ENCODE assay signal across 1 cellular context in genomic region chr7:17506090-17506489, GRCh38.
TF ChIP-seq lines count a peak whose summit lies in the region.

No MANE protein-coding gene starts in this region.

TF ChIP-seq in HepG2, 621 proteins besides CTCF, POLR2A, EP300 and RAD21 (continued from another document and continues in another):
- TF ChIP-seq, protein P1, sequence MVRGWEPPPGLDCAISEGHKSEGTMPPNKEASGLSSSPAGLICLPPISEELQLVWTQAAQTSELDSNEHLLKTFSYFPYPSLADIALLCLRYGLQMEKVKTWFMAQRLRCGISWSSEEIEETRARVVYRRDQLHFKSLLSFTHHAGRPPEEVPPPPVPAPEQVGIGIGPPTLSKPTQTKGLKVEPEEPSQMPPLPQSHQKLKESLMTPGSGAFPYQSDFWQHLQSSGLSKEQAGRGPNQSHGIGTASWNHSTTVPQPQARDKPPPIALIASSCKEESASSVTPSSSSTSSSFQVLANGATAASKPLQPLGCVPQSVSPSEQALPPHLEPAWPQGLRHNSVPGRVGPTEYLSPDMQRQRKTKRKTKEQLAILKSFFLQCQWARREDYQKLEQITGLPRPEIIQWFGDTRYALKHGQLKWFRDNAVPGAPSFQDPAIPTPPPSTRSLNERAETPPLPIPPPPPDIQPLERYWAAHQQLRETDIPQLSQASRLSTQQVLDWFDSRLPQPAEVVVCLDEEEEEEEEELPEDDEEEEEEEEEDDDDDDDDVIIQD (CRISPR knock-in tag; IDR thresholded peaks at IDR 0.05; ENCODE audit: low read depth) = peak; percentile 98
- TF ChIP-seq TCF7L2 (IDR thresholded peaks at IDR 0.05; ENCODE audit: low read depth, low read length) = peak; percentile 48
- no peak for TF ChIP-seq ZNF737 (CRISPR knock-in tag; IDR thresholded peaks at IDR 0.05; ENCODE audit: borderline replicate concordance)
- TF ChIP-seq RBFOX2 (IDR thresholded peaks at IDR 0.05; ENCODE audit: low read depth, low read length) = no peak
- TF ChIP-seq NR2F2 (IDR thresholded peaks at IDR 0.05; ENCODE audit: borderline replicate concordance, low read depth) = peak; percentile 97
- TF ChIP-seq PPARG (CRISPR knock-in tag; conservative IDR thresholded peaks at IDR 0.05) = peak; percentile 96
- no peak for TF ChIP-seq CCAR2 (optimal IDR thresholded peaks at IDR 0.05; ENCODE audit: low read depth, low read length)
- TF ChIP-seq ZNF10 (CRISPR knock-in tag; IDR thresholded peaks at IDR 0.05; ENCODE audit: borderline replicate concordance, low read depth) = no peak
- TF ChIP-seq ATF4 (CRISPR knock-in tag; IDR thresholded peaks at IDR 0.05) = peak in 1 of 2 experiments; percentile 97; a peak in 2 of 4 replicates
- TF ChIP-seq ZNF550 (CRISPR knock-in tag; IDR thresholded peaks at IDR 0.05; ENCODE audit: borderline replicate concordance) = no peak
- TF ChIP-seq ZNF414 (CRISPR knock-in tag; IDR thresholded peaks at IDR 0.05) = 0 out of 2 replicates have a peak, but pooled peaks have one; percentile 59
- no peak for TF ChIP-seq BCL3 (CRISPR knock-in tag; IDR thresholded peaks at IDR 0.05)
- TF ChIP-seq, protein P2, sequence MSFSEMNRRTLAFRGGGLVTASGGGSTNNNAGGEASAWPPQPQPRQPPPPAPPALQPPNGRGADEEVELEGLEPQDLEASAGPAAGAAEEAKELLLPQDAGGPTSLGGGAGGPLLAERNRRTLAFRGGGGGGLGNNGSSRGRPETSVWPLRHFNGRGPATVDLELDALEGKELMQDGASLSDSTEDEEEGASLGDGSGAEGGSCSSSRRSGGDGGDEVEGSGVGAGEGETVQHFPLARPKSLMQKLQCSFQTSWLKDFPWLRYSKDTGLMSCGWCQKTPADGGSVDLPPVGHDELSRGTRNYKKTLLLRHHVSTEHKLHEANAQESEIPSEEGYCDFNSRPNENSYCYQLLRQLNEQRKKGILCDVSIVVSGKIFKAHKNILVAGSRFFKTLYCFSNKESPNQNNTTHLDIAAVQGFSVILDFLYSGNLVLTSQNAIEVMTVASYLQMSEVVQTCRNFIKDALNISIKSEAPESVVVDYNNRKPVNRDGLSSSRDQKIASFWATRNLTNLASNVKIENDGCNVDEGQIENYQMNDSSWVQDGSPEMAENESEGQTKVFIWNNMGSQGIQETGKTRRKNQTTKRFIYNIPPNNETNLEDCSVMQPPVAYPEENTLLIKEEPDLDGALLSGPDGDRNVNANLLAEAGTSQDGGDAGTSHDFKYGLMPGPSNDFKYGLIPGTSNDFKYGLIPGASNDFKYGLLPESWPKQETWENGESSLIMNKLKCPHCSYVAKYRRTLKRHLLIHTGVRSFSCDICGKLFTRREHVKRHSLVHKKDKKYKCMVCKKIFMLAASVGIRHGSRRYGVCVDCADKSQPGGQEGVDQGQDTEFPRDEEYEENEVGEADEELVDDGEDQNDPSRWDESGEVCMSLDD (CRISPR knock-in tag; IDR thresholded peaks at IDR 0.05; ENCODE audit: borderline replicate concordance) = peak; percentile 81; the same call in 1 of the 2 replicates
- no peak for TF ChIP-seq ZNF547 (CRISPR knock-in tag; IDR thresholded peaks at IDR 0.05)
- peak; percentile 98 for TF ChIP-seq HMG20B (CRISPR knock-in tag; conservative IDR thresholded peaks at IDR 0.05)
- peak; percentile 54 for TF ChIP-seq SKI (IDR thresholded peaks at IDR 0.05; ENCODE audit: partially characterized antibody)
- TF ChIP-seq, protein P3, sequence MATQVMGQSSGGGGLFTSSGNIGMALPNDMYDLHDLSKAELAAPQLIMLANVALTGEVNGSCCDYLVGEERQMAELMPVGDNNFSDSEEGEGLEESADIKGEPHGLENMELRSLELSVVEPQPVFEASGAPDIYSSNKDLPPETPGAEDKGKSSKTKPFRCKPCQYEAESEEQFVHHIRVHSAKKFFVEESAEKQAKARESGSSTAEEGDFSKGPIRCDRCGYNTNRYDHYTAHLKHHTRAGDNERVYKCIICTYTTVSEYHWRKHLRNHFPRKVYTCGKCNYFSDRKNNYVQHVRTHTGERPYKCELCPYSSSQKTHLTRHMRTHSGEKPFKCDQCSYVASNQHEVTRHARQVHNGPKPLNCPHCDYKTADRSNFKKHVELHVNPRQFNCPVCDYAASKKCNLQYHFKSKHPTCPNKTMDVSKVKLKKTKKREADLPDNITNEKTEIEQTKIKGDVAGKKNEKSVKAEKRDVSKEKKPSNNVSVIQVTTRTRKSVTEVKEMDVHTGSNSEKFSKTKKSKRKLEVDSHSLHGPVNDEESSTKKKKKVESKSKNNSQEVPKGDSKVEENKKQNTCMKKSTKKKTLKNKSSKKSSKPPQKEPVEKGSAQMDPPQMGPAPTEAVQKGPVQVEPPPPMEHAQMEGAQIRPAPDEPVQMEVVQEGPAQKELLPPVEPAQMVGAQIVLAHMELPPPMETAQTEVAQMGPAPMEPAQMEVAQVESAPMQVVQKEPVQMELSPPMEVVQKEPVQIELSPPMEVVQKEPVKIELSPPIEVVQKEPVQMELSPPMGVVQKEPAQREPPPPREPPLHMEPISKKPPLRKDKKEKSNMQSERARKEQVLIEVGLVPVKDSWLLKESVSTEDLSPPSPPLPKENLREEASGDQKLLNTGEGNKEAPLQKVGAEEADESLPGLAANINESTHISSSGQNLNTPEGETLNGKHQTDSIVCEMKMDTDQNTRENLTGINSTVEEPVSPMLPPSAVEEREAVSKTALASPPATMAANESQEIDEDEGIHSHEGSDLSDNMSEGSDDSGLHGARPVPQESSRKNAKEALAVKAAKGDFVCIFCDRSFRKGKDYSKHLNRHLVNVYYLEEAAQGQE (IDR thresholded peaks at IDR 0.05; ENCODE audit: borderline replicate concordance in 1 of 2, low read depth in 1 of 2, low read length in 2 of 2) = 0 out of 4 replicates have a peak, but pooled peaks of 1 of the 2 experiments have one; percentile 31
- TF ChIP-seq CSRNP2 (CRISPR knock-in tag; conservative IDR thresholded peaks at IDR 0.05; ENCODE audit: low read depth) = no peak
- peak; percentile 89 for TF ChIP-seq KDM6A (CRISPR knock-in tag; IDR thresholded peaks at IDR 0.05; ENCODE audit: low read depth)
- no peak for TF ChIP-seq ZNF556 (CRISPR knock-in tag; IDR thresholded peaks at IDR 0.05; ENCODE audit: borderline replicate concordance)
- TF ChIP-seq KAT8 (CRISPR knock-in tag; IDR thresholded peaks at IDR 0.05) = peak; percentile 84
- peak; percentile 82 for TF ChIP-seq MED1 (CRISPR knock-in tag; IDR thresholded peaks at IDR 0.05)
- peak; percentile 81 for TF ChIP-seq SOX13 (IDR thresholded peaks at IDR 0.05)
- peak in 1 of 2 experiments; percentile 93; a peak in 2 of 4 replicates for TF ChIP-seq SOX13 (CRISPR knock-in tag; conservative IDR thresholded peaks at IDR 0.05 in 1 of 2, IDR thresholded peaks at IDR 0.05 in 1 of 2)
- peak; percentile 53; the same call in 1 of the 2 replicates for TF ChIP-seq YEATS2 (CRISPR knock-in tag; IDR thresholded peaks at IDR 0.05; ENCODE audit: borderline replicate concordance)
- TF ChIP-seq, protein P4, sequence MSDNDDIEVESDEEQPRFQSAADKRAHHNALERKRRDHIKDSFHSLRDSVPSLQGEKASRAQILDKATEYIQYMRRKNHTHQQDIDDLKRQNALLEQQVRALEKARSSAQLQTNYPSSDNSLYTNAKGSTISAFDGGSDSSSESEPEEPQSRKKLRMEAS (IDR thresholded peaks at IDR 0.05) = peak; percentile 54
- TF ChIP-seq RORA (CRISPR knock-in tag; IDR thresholded peaks at IDR 0.05) = 0 out of 2 replicates have a peak, but pooled peaks have one; percentile 49
- TF ChIP-seq, protein P5, sequence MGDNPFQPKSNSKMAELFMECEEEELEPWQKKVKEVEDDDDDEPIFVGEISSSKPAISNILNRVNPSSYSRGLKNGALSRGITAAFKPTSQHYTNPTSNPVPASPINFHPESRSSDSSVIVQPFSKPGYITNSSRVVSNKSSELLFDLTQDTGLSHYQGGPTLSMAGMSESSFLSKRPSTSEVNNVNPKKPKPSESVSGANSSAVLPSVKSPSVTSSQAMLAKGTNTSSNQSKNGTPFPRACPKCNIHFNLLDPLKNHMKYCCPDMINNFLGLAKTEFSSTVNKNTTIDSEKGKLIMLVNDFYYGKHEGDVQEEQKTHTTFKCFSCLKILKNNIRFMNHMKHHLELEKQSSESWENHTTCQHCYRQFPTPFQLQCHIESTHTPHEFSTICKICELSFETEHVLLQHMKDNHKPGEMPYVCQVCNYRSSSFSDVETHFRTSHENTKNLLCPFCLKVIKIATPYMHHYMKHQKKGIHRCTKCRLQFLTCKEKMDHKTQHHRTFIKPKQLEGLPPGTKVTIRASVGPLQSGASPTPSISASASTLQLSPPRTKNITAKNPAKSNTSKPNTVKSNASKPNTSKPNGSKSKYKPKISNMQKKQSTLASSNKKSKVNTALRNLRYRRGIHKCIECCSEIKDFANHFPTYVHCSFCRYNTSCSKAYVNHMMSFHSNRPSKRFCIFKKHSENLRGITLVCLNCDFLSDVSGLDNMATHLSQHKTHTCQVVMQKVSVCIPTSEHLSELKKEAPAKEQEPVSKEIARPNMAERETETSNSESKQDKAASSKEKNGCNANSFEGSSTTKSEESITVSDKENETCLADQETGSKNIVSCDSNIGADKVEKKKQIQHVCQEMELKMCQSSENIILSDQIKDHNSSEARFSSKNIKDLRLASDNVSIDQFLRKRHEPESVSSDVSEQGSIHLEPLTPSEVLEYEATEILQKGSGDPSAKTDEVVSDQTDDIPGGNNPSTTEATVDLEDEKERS (CRISPR knock-in tag; IDR thresholded peaks at IDR 0.05) = no peak
- TF ChIP-seq ZNF232 (CRISPR knock-in tag; IDR thresholded peaks at IDR 0.05; ENCODE audit: borderline replicate concordance) = peak; percentile 52; the same call in 1 of the 2 replicates
- TF ChIP-seq ZBTB21 (CRISPR knock-in tag; IDR thresholded peaks at IDR 0.05) = 0 out of 2 replicates have a peak, but pooled peaks have one; percentile 39
- TF ChIP-seq RCOR2 (CRISPR knock-in tag; IDR thresholded peaks at IDR 0.05) = peak; percentile 92
- TF ChIP-seq KDM4B (CRISPR knock-in tag; IDR thresholded peaks at IDR 0.05) = peak; percentile 59; the same call in 1 of the 2 replicates
- TF ChIP-seq, protein P6, sequence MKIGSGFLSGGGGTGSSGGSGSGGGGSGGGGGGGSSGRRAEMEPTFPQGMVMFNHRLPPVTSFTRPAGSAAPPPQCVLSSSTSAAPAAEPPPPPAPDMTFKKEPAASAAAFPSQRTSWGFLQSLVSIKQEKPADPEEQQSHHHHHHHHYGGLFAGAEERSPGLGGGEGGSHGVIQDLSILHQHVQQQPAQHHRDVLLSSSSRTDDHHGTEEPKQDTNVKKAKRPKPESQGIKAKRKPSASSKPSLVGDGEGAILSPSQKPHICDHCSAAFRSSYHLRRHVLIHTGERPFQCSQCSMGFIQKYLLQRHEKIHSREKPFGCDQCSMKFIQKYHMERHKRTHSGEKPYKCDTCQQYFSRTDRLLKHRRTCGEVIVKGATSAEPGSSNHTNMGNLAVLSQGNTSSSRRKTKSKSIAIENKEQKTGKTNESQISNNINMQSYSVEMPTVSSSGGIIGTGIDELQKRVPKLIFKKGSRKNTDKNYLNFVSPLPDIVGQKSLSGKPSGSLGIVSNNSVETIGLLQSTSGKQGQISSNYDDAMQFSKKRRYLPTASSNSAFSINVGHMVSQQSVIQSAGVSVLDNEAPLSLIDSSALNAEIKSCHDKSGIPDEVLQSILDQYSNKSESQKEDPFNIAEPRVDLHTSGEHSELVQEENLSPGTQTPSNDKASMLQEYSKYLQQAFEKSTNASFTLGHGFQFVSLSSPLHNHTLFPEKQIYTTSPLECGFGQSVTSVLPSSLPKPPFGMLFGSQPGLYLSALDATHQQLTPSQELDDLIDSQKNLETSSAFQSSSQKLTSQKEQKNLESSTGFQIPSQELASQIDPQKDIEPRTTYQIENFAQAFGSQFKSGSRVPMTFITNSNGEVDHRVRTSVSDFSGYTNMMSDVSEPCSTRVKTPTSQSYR (CRISPR knock-in tag; IDR thresholded peaks at IDR 0.05; ENCODE audit: borderline replicate concordance) = peak; percentile 68; the same call in 1 of the 2 replicates
- TF ChIP-seq ZGPAT (CRISPR knock-in tag; IDR thresholded peaks at IDR 0.05) = peak; percentile 94
- peak; percentile 51; the same call in 1 of the 2 replicates for TF ChIP-seq ERF (CRISPR knock-in tag; IDR thresholded peaks at IDR 0.05)
